In the genomic region with DNA sequence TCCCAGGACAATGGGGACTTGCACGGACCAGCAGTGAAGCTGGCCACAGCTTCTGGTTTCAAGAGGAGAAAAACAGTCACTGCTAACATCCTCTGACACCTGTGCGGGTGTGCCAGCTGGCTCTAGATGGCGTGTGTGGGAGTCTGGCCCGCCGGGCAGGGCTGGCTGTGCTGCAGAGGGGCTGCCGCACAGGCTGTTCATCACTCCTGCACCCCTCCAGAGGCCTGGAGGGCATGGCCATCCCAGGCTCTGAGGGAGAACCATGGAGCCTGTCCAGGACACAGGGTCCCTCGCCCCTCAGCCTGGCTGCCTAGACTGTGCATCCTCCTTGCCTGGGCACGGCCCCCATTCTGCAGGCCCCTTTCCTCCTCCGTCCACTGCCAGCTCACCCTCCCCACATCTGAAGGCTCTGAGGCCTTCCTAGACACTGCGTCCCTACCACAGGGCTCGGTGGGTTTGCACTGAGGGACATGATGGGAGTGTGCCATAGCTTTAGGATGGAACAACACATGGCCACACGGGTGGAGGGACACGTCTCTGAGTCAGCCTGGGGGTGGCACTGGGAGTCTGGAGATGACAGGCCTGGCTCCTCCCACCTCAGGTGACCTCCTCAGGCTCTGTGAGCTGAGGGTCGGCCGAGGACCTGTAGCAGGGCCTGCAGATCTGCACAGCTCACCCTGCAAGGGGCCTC, we compare ENCODE assay signal across 12 cellular contexts. TPM values are rescaled to one million over a fixed set of nuclear protein-coding genes. Genes with fewer than 3 reads are reported as not detected.
DNase-seq lines count a peak whose midpoint lies in the region; ATAC-seq and TF ChIP-seq lines count a peak whose summit lies in the region.
"Had no signal": no experiment of that assay in that cellular context is flagged by ENCODE, and none has a peak within 500 bp of the region (broad histone marks: within the 10 kb centered on the region; RNA-seq: fewer than 3 reads in every experiment).

No MANE protein-coding gene starts in this region.

- peak overlapping the region; percentile 52 for H4K91ac ChIP-seq in trophoblast cell (ENCODE audit: low read depth, low read length)

- H3K14ac ChIP-seq in trophoblast cell (ENCODE audit: low read length): no peak overlapping the region

- peak; percentile 45 for DNase-seq in activated gamma-delta T cell treated with Interleukin-2 at 50 U/mL for 16 hours
- DNase-seq in activated gamma-delta T cell (lab: John Stamatoyannopoulos, UW): no peak
- no peak for DNase-seq in activated naive CD4-positive, alpha-beta T cell treated with anti-CD3 and anti-CD28 coated beads, Interleukin-2, amount 50 U/mL, for 72 hours (ENCODE audit: low spot score in 2 of 2)
- DNase-seq in trophoblast cell: no peak
- DNase-seq in sigmoid colon: no peak
- no peak for DNase-seq in NCI-H1048 (lab: John Stamatoyannopoulos, UW)
- DNase-seq in NCI-H226: no peak
- DNase-seq: GOT3, NCI-H345, Peyer's patch, T1000 had no signal

- no peak overlapping the region for H3K9ac ChIP-seq in trophoblast cell (ENCODE audit: low read length)

- H3K4me3 ChIP-seq in trophoblast cell (ENCODE audit: low read depth, low read length): no peak overlapping the region
- H3K4me3 ChIP-seq in sigmoid colon: no peak overlapping the region
- H3K4me3 ChIP-seq: Peyer's patch had no signal

- H2AK5ac ChIP-seq in trophoblast cell (ENCODE audit: low read length): peak overlapping the region; percentile 21

- no peak for TF ChIP-seq CTCF in sigmoid colon (IDR thresholded peaks at IDR 0.05)

- H3K79me1 ChIP-seq in trophoblast cell (ENCODE audit: low read length): peaks cover 23% of the 10 kb centered on the region

- H3K4ac ChIP-seq in trophoblast cell (ENCODE audit: low read depth, low read length): no peak overlapping the region

- H4K8ac ChIP-seq in trophoblast cell (ENCODE audit: low read depth, low read length): no peak overlapping the region

- H3K27me3 ChIP-seq in trophoblast cell (ENCODE audit: insufficient read depth, low read length) (no peaks in the 10 kb centered on the region), sigmoid colon (no peaks in the 10 kb centered on the region)
- H3K27me3 ChIP-seq: Peyer's patch had no signal

- H3K27ac ChIP-seq in KOPT-K1 (ENCODE audit: low read depth, low read length, poor library complexity, severe bottlenecking) (peak overlapping the region; percentile 98), trophoblast cell (ENCODE audit: low read depth, low read length) (no peak overlapping the region), sigmoid colon (no peak overlapping the region)
- H3K27ac ChIP-seq: Peyer's patch had no signal

- H3K23ac ChIP-seq in trophoblast cell (ENCODE audit: low read length): no peak overlapping the region

- no peak overlapping the region for H2AFZ ChIP-seq in trophoblast cell (ENCODE audit: insufficient read depth, low read length, poor library complexity)

- no peak for TF ChIP-seq EP300 in sigmoid colon (IDR thresholded peaks at IDR 0.05)

- peaks cover 0 to 5% of the 10 kb centered on the region in 2 donors for H3K36me3 Mint-ChIP-seq in activated naive CD4-positive, alpha-beta T cell treated with anti-CD3 and anti-CD28 coated beads, Interleukin-2, amount 50 U/mL, for 72 hours

- H3K4me1 ChIP-seq in trophoblast cell (ENCODE audit: control insufficient read depth in 1 of 2, insufficient read depth in 2 of 2, low read length in 2 of 2) (peaks cover 14 to 27% of the 10 kb centered on the region in 2 experiments), sigmoid colon (peaks cover 0 to 12% (median 4%) of the 10 kb centered on the region in 4 donors)

- peaks cover 7% of the 10 kb centered on the region for H3K79me2 ChIP-seq in trophoblast cell (ENCODE audit: control insufficient read depth, insufficient read depth, low read length, poor library complexity)

- H2BK5ac ChIP-seq in trophoblast cell (ENCODE audit: low read depth, low read length, poor library complexity): no peak overlapping the region

- intact Hi-C loops in sigmoid colon (cut with DNase I): no loop called here

- H3K9me3 Mint-ChIP-seq in activated naive CD4-positive, alpha-beta T cell treated with anti-CD3 and anti-CD28 coated beads, Interleukin-2, amount 50 U/mL, for 72 hours: no peaks in the 10 kb centered on the region

- H3K4me2 ChIP-seq in trophoblast cell (ENCODE audit: low read length): no peak overlapping the region

- no peak overlapping the region for H2BK120ac ChIP-seq in trophoblast cell (ENCODE audit: insufficient read depth, low read length, poor library complexity)

- peak overlapping the region; percentile 75 for H2BK12ac ChIP-seq in trophoblast cell (ENCODE audit: low read length)

- no peak overlapping the region for H3K18ac ChIP-seq in trophoblast cell (ENCODE audit: low read length)

- H4K12ac ChIP-seq in trophoblast cell (ENCODE audit: low read depth, low read length): no peak overlapping the region

- WGBS in trophoblast cell (ENCODE audit: extremely low coverage, insufficient coverage, insufficient read length): no CpG with 5 or more reads among the region's 15 CpGs
- WGBS in sigmoid colon, 2 donors: 80 to 90% methylated on average over 15 of the region's 15 CpGs

- ATAC-seq in activated naive CD4-positive, alpha-beta T cell treated with anti-CD3 and anti-CD28 coated beads, Interleukin-2, amount 50 U/mL, for 72 hours: peak; percentile 23 to 35

- H3K9me3 ChIP-seq in KOPT-K1 (ENCODE audit: insufficient read depth, low read length, poor library complexity, severe bottlenecking) (no peaks in the 10 kb centered on the region), trophoblast cell (ENCODE audit: insufficient read depth, low read depth, low read length) (no peaks in the 10 kb centered on the region), sigmoid colon (no peaks in the 10 kb centered on the region)
- H3K9me3 ChIP-seq: Peyer's patch had no signal

- peak overlapping the region; percentile 50 to 67 for H3K27ac Mint-ChIP-seq in activated naive CD4-positive, alpha-beta T cell treated with anti-CD3 and anti-CD28 coated beads, Interleukin-2, amount 50 U/mL, for 72 hours

- H3K36me3 ChIP-seq in KOPT-K1 (ENCODE audit: insufficient read depth, low read length) (no peaks in the 10 kb centered on the region), trophoblast cell (ENCODE audit: control insufficient read depth in 1 of 2, insufficient read depth in 2 of 2, low read length in 2 of 2) (no peaks in the 10 kb centered on the region), sigmoid colon (peaks cover 0 to 58% (median 11%) of the 10 kb centered on the region in 4 donors)

- TF ChIP-seq POLR2A in sigmoid colon (IDR thresholded peaks at IDR 0.05): no peak

RNA-seq across cellular contexts. Expression of gene GNB1L, which starts 42.1 kb away (rescaled TPM):
- 10 to 100 TPM in 1 of 2 donors, 1 to 10 TPM in 1; 9.6 to 13.4 TPM for total RNA-seq in activated naive CD4-positive, alpha-beta T cell treated with anti-CD3 and anti-CD28 coated beads, Interleukin-2, amount 50 U/mL, for 72 hours
- polyA plus RNA-seq in trophoblast cell (2013): 10.4 and 11.5 TPM in 2 replicates
- 10 to 100 TPM in 1 of 4 donors, 1 to 10 TPM in 3; 3.6 to 15.0 (median 5.3) TPM for total RNA-seq in sigmoid colon
- polyA plus RNA-seq in sigmoid colon: 1 to 10 TPM; 2.5 to 7.0 (median 3.0) TPM

RNA-seq across cellular contexts. Expression of gene RTL10, which starts 42.1 kb away (rescaled TPM):
- total RNA-seq in activated naive CD4-positive, alpha-beta T cell treated with anti-CD3 and anti-CD28 coated beads, Interleukin-2, amount 50 U/mL, for 72 hours: 10 to 100 TPM; 12.1 to 20.1 TPM
- polyA plus RNA-seq in trophoblast cell (2013): 10.8 and 11.6 TPM in 2 replicates
- 10 to 100 TPM in 1 of 4 donors, 1 to 10 TPM in 3; 6.6 to 15.0 (median 8.7) TPM for total RNA-seq in sigmoid colon
- 1 to 10 TPM; 1.8 to 7.8 (median 2.8) TPM for polyA plus RNA-seq in sigmoid colon

RNA-seq across cellular contexts. Expression of gene COMT, which starts 44.8 kb away (rescaled TPM):
- 100 to 1,000 TPM in 1 of 2 donors, 10 to 100 TPM in 1; 39.7 to 113 TPM for total RNA-seq in activated naive CD4-positive, alpha-beta T cell treated with anti-CD3 and anti-CD28 coated beads, Interleukin-2, amount 50 U/mL, for 72 hours
- polyA plus RNA-seq in trophoblast cell (2013): 16.0 and 18.0 TPM in 2 replicates
- 100 to 1,000 TPM; 106 to 162 (median 112) TPM for total RNA-seq in sigmoid colon
- polyA plus RNA-seq in sigmoid colon: 10 to 100 TPM; 62.5 to 97.6 (median 68.4) TPM

RNA-seq across cellular contexts. Expression of gene TXNRD2, which starts 44.8 kb away (rescaled TPM):
- total RNA-seq in activated naive CD4-positive, alpha-beta T cell treated with anti-CD3 and anti-CD28 coated beads, Interleukin-2, amount 50 U/mL, for 72 hours: 10 to 100 TPM in 1 of 2 donors, 1 to 10 TPM in 1; 4.6 to 33.0 TPM
- polyA plus RNA-seq in trophoblast cell (2013): 2.2 and 2.6 TPM in 2 replicates
- total RNA-seq in sigmoid colon: 10 to 100 TPM; 16.3 to 29.6 (median 21.1) TPM
- 10 to 100 TPM; 13.2 to 18.3 (median 16.6) TPM for polyA plus RNA-seq in sigmoid colon
